In genomic region chr10:102503264-102504178, GRCh38 we compare ENCODE assay signal across 8 cellular contexts. TPM values are rescaled to one million over a fixed set of nuclear protein-coding genes. Genes with fewer than 3 reads are reported as not detected.
DNase-seq lines count a peak whose midpoint lies in the region; ATAC-seq and FAIRE-seq lines count a peak whose summit lies in the region.

TSS of gene SUFU (plus strand) at chr10:102503972. CDS start at chr10:102504153, 181 bp downstream.

- CTCF ChIA-PET in activated CD8-positive, alpha-beta memory T cell treated with anti-CD3 and anti-CD28 coated beads, Interleukin-2, amount 10 ng/mL, durations not matched to agents 7 days and 5 days (lab: Charles Lee) = interaction anchor here (0.6 to 10.5 kb wide), 33 partner anchors 8 to 334 kb away, joined by 3 to 138 read pairs (median 3); partner anchors contain the start of genes ARL3, CUEDC2, SFXN2 and TRIM8

- peak within 1 kb of the TSS; percentile 82 for H3K4me3 ChIP-seq in mesodermal cell (ENCODE audit: extremely low read depth, insufficient read depth, low read length, poor library complexity, severe bottlenecking)

- H3K27ac Mint-ChIP-seq in activated CD8-positive, alpha-beta memory T cell treated with anti-CD3 and anti-CD28 coated beads, Interleukin-2, amount 10 ng/mL, durations not matched to agents 7 days and 5 days = peak within 1 kb of the TSS; percentile 78

- H3K9me3 Mint-ChIP-seq in activated CD8-positive, alpha-beta memory T cell treated with anti-CD3 and anti-CD28 coated beads, Interleukin-2, amount 10 ng/mL, durations not matched to agents 7 days and 5 days (ENCODE audit: low read depth) = no peaks in the 10 kb centered on the region

- H3K4me1 ChIP-seq in mesodermal cell (ENCODE audit: control insufficient read depth, insufficient read depth, low read length, poor library complexity, severe bottlenecking) = peaks cover 9% of the 10 kb centered on the region

- no peaks in the 10 kb centered on the region for H3K27me3 Mint-ChIP-seq in activated CD8-positive, alpha-beta memory T cell treated with anti-CD3 and anti-CD28 coated beads, Interleukin-2, amount 10 ng/mL, durations not matched to agents 7 days and 5 days

- peak within 1 kb of the TSS; percentile 82 for H3K27ac ChIP-seq in mesodermal cell (ENCODE audit: low read depth, low read length, severe bottlenecking)

- peak; percentile 55 for ATAC-seq in GM21381 (IDR thresholded peaks at IDR 0.05; ENCODE audit: unreplicated experiment)
- ATAC-seq in activated CD8-positive, alpha-beta memory T cell treated with anti-CD3 and anti-CD28 coated beads, Interleukin-2, amount 10 ng/mL, durations not matched to agents 7 days and 5 days = peak; percentile 78

- peaks cover 36% of the 10 kb centered on the region for H3K36me3 ChIP-seq in mesodermal cell (ENCODE audit: control insufficient read depth, insufficient read depth, low read length)

- peaks cover 28% of the 10 kb centered on the region for H3K4me1 Mint-ChIP-seq in activated CD8-positive, alpha-beta memory T cell treated with anti-CD3 and anti-CD28 coated beads, Interleukin-2, amount 10 ng/mL, durations not matched to agents 7 days and 5 days

- DNase-seq in D341Med (ENCODE audit: low spot score) (peak; percentile 95), HUDEP-2 (lab: John Stamatoyannopoulos, UW; ENCODE audit: unreplicated experiment in 76 of 76) (peak in 75 of 76 experiments; percentile 26 to 99 (median 96)), NOMO-1 treated with dmso at 0.1 percent for 144 hours (lab: John Stamatoyannopoulos, UW; ENCODE audit: unreplicated experiment) (peak; percentile 92)
- DNase-seq in activated CD8-positive, alpha-beta memory T cell treated with anti-CD3 and anti-CD28 coated beads, Interleukin-2, amount 10 ng/mL, durations not matched to agents 7 days and 5 days = peak; percentile 99
- DNase-seq in stimulated activated CD8-positive, alpha-beta memory T cell treated with anti-CD3 and anti-CD28 coated beads, Interleukin-15, amount 100 ng/mL, for 4 hours (ENCODE audit: low read depth in 2 of 2) = peak; percentile 96 to 98

- no peak within 1 kb of the TSS for H3K4me3 Mint-ChIP-seq in activated CD8-positive, alpha-beta memory T cell treated with anti-CD3 and anti-CD28 coated beads, Interleukin-2, amount 10 ng/mL, durations not matched to agents 7 days and 5 days

- peak; percentile 77 for FAIRE-seq in endometrium (lab: Jason Lieb, UNC)

- no peaks in the 10 kb centered on the region for H3K9me3 ChIP-seq in mesodermal cell (ENCODE audit: control insufficient read depth, low read length)

- H3K36me3 Mint-ChIP-seq in activated CD8-positive, alpha-beta memory T cell treated with anti-CD3 and anti-CD28 coated beads, Interleukin-2, amount 10 ng/mL, durations not matched to agents 7 days and 5 days = no peaks in the 10 kb centered on the region

- WGBS in mesodermal cell (ENCODE audit: insufficient coverage in 2 of 2), 2 experiments = 0 to 4% methylated on average over 25 to 32 of the region's 44 CpGs

RNA-seq across cellular contexts. Expression of gene SUFU, which starts in this region (rescaled TPM):
- 10 to 100 TPM in 1 of 2 experiments, 1 to 10 TPM in 1; 9.8 to 12.9 TPM for total RNA-seq in activated CD8-positive, alpha-beta memory T cell treated with anti-CD3 and anti-CD28 coated beads, Interleukin-2, amount 10 ng/mL, durations not matched to agents 7 days and 5 days
- polyA plus RNA-seq in mesodermal cell (2013, experiment 1 of 2) = 32.1 TPM
- polyA plus RNA-seq in mesodermal cell (2013, experiment 2 of 2) = 24.5 TPM

Comparison
In these comparisons a context has a peak if more than half of its experiments do, and no peak if none do; other contexts are left out.
1. Peak in every context shown above with its lines: DNase-seq, ATAC-seq, H3K4me3 ChIP-seq and H3K27ac ChIP-seq.